ENCODE assay signal across 1 cellular context in the genomic region with DNA sequence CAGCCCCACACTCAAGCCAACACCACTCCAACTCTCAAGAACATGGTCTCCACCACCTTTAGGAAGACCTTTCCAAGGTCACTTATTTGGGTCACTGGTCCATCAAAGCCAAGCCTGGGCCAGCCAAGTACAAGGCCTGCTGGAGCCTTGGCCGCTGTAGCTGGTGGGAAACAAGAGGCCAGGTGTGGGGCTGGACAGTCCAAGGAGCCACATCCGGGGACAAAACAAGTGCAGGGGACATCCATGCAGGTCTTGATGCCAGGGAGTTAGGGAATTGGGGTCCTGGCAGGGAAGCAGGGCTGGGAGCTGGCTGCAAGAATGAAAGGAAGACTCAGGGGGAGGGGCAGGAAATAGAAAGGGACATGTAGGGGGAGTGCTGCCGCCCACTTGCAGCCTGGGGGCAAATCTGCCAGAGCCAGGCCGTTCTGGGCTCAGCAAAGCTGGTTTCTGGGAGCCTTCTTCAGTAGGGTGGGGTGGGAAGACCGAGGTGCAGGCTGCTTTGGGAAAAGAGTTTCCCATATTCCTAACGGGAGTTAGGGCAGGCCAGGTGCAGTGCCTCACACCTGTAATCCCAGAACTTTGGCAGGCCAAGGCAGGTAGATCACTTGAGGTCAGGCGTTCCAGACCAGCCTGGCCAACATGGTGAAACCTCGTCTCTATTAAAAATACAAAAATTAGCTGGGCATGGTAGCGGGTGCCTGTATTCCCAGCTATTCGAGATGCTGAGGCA.
TF ChIP-seq lines count a peak whose summit lies in the region.

No MANE protein-coding gene starts in this region.

TF ChIP-seq in A549, 52 proteins besides CTCF, POLR2A, EP300 and RAD21 (continued from another document):
- no peak for TF ChIP-seq HOXB5 (CRISPR knock-in tag; IDR thresholded peaks at IDR 0.05)
- no peak for TF ChIP-seq SREBF2 (IDR thresholded peaks at IDR 0.05)
- no peak for TF ChIP-seq POLR2AphosphoS2 (conservative IDR thresholded peaks at IDR 0.05; ENCODE audit: low read length)
- TF ChIP-seq EHF (CRISPR knock-in tag; IDR thresholded peaks at IDR 0.05): no peak
- no peak for TF ChIP-seq ZC3H11A (IDR thresholded peaks at IDR 0.05)
- TF ChIP-seq E2F6 (IDR thresholded peaks at IDR 0.05; ENCODE audit: borderline replicate concordance, low read depth): no peak
- no peak for TF ChIP-seq RARB (CRISPR knock-in tag; IDR thresholded peaks at IDR 0.05)
- TF ChIP-seq BHLHE40 (IDR thresholded peaks at IDR 0.05; ENCODE audit: low read depth, low read length): no peak
- no peak for TF ChIP-seq ESRRA (IDR thresholded peaks at IDR 0.05; ENCODE audit: borderline replicate concordance, low read length)
- no peak for TF ChIP-seq ZSCAN20 (CRISPR knock-in tag; IDR thresholded peaks at IDR 0.05)
- TF ChIP-seq, protein P1, sequence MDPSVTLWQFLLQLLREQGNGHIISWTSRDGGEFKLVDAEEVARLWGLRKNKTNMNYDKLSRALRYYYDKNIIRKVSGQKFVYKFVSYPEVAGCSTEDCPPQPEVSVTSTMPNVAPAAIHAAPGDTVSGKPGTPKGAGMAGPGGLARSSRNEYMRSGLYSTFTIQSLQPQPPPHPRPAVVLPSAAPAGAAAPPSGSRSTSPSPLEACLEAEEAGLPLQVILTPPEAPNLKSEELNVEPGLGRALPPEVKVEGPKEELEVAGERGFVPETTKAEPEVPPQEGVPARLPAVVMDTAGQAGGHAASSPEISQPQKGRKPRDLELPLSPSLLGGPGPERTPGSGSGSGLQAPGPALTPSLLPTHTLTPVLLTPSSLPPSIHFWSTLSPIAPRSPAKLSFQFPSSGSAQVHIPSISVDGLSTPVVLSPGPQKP (IDR thresholded peaks at IDR 0.05; ENCODE audit: low read depth, low read length): no peak
- TF ChIP-seq, protein P2, sequence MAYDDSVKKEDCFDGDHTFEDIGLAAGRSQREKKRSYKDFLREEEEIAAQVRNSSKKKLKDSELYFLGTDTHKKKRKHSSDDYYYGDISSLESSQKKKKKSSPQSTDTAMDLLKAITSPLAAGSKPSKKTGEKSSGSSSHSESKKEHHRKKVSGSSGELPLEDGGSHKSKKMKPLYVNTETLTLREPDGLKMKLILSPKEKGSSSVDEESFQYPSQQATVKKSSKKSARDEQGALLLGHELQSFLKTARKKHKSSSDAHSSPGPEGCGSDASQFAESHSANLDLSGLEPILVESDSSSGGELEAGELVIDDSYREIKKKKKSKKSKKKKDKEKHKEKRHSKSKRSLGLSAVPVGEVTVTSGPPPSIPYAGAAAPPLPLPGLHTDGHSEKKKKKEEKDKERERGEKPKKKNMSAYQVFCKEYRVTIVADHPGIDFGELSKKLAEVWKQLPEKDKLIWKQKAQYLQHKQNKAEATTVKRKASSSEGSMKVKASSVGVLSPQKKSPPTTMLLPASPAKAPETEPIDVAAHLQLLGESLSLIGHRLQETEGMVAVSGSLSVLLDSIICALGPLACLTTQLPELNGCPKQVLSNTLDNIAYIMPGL (CRISPR knock-in tag; IDR thresholded peaks at IDR 0.05; ENCODE audit: borderline replicate concordance): no peak
